ENCODE assay signal across 8 cellular contexts in the genomic region with DNA sequence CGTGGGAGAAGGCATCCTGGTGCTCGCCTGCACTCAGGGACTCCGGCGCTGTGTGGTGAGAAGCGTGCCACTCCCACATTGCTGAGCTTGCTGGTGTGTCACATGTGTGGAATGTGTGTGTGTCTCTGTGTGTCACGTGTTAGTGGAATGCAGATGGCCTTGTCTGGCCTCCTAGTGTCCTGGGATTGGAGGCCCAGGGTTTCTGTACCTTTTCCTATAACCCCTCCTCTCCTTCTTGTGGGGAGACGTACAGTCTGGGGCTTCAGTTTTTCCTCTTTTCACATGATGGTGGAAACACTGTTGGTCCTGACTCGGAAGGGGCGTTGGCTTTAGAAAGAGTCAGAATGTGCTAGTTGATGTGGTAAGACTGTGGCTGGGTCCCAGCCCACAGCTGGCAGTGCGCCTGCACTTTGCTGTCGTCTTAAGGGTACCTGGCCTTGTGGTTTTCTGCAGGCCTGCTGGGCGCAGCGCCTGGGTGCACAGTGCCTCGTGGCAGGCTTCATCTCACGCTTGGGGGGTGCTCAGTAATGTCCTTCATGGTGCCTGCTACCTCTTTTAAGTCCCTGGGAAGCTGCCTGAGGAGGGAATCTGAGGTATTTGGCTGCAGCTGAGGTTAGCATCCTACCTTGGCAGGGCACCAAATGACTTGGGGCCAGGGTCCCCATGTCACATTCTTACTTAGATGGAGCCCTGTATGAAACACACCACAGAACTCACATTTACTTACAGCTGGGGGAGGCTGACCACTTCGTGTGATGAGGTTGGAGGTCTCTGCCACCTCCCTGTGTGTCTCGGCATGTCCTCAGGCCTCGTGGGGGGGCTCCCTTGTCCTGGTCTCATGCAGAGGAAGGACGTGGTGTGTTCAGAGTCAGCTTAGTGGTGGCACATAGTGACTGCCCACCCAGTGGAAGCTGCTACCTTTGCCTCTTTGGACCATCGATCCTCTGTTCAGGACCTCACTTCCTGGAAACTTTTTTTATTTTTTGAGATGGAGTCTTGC.
DNase-seq lines count a peak whose midpoint lies in the region; ATAC-seq and TF ChIP-seq lines count a peak whose summit lies in the region.

No MANE protein-coding gene starts in this region.

- ATAC-seq in HG02852 (IDR thresholded peaks at IDR 0.05; ENCODE audit: unreplicated experiment), result no peak

- peaks cover 20% of the 10 kb centered on the region for H3K36me3 Mint-ChIP-seq in activated naive CD8-positive, alpha-beta T cell

- no peaks in the 10 kb centered on the region for H3K27me3 Mint-ChIP-seq in activated naive CD8-positive, alpha-beta T cell

- no peaks in the 10 kb centered on the region for H3K9me3 Mint-ChIP-seq in activated naive CD8-positive, alpha-beta T cell (ENCODE audit: low read depth)

- peaks cover 80% of the 10 kb centered on the region for H3K4me1 Mint-ChIP-seq in activated naive CD8-positive, alpha-beta T cell (ENCODE audit: low read depth)

- H3K27ac Mint-ChIP-seq in activated naive CD8-positive, alpha-beta T cell, result peak overlapping the region; percentile 85

- H3K4me3 Mint-ChIP-seq in activated naive CD8-positive, alpha-beta T cell, result peak overlapping the region; percentile 74

- CTCF ChIA-PET in HEK293T (lab: Yijun Ruan, JAX), result interaction anchor here (1.2 kb wide), 1 partner anchor 9 kb away, joined by 4 read pairs; no protein-coding TSS in a partner anchor

- POLR2A ChIA-PET in HEK293T (lab: Yijun Ruan, JAX), result no interaction called here

- DNase-seq in DMS79 treated with DMSO at 0.1 percent for 48 hours (lab: John Stamatoyannopoulos, UW) (peak; percentile 47), RPMI7951 (ENCODE audit: low read depth) (peak; percentile 98), iPS-NIHi11 (ENCODE audit: low spot score) (peak; percentile 57), NCI-H2029 (lab: John Stamatoyannopoulos, UW) (no peak), HEK293T (ENCODE audit: extremely low spot score) (no peak)
- DNase-seq in stimulated activated CD4-positive, alpha-beta T cell treated with anti-CD3 and anti-CD28 coated beads, Interleukin-4, amount 100 ng/mL, for 1 hour, result peak; percentile 37

TF ChIP-seq in HEK293T, 16 proteins besides CTCF, POLR2A, EP300 and RAD21:
- no peak for TF ChIP-seq SP1 (IDR thresholded peaks at IDR 0.05)
- no peak for TF ChIP-seq CTBP1 (IDR thresholded peaks at IDR 0.05; ENCODE audit: borderline replicate concordance)
- no peak for TF ChIP-seq L3MBTL2 (conservative IDR thresholded peaks at IDR 0.05)
- no peak for TF ChIP-seq BHLHE40 (IDR thresholded peaks at IDR 0.05; ENCODE audit: borderline replicate concordance)
- no peak for TF ChIP-seq ELF4 (IDR thresholded peaks at IDR 0.05)

Comparison
In these comparisons a context has a peak if more than half of its experiments do, and no peak if none do; other contexts are left out.
1. DNase-seq: peak in DMS79 treated with DMSO at 0.1 percent for 48 hours (single experiment), RPMI7951 (single experiment), iPS-NIHi11 (single experiment) and stimulated activated CD4-positive, alpha-beta T cell treated with anti-CD3 and anti-CD28 coated beads, Interleukin-4, amount 100 ng/mL, for 1 hour (single experiment); none in NCI-H2029 (single experiment) and HEK293T (single experiment).